In the genomic region with DNA sequence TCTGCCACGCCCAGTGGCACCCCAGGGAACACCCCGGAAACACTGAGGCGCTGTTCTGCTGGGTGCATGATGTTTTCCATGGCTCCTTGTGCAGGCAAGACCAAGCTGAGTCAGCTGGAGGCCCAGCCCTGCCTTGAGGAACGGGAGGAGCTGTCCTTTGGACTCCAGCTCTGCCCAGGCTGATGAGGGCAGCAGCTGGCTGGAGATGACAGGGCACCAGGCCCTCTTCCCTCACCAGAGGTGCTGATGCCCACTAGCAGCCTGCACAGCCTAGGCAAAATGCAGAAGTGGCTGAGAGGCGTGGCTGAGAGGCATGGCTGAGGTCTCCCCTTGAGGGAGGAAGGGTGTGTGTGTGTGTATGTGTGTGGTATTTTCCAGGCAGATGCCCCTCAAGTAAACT, we compare ENCODE assay signal across 2 cellular contexts.
TF ChIP-seq lines count a peak whose summit lies in the region.

No MANE protein-coding gene starts in this region.

TF ChIP-seq in SK-N-SH treated with all-trans-retinoic acid at 6 μM for 48 hours, 23 proteins besides CTCF, POLR2A, EP300 and RAD21 (continued from another document):
- TF ChIP-seq, protein P1, sequence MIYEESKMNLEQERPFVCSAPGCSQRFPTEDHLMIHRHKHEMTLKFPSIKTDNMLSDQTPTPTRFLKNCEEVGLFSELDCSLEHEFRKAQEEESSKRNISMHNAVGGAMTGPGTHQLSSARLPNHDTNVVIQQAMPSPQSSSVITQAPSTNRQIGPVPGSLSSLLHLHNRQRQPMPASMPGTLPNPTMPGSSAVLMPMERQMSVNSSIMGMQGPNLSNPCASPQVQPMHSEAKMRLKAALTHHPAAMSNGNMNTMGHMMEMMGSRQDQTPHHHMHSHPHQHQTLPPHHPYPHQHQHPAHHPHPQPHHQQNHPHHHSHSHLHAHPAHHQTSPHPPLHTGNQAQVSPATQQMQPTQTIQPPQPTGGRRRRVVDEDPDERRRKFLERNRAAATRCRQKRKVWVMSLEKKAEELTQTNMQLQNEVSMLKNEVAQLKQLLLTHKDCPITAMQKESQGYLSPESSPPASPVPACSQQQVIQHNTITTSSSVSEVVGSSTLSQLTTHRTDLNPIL (CRISPR knock-in tag; IDR thresholded peaks at IDR 0.05; ENCODE audit: low read depth), result no peak
- no peak for TF ChIP-seq ESRRG (CRISPR knock-in tag; IDR thresholded peaks at IDR 0.05)
- TF ChIP-seq, protein P2, sequence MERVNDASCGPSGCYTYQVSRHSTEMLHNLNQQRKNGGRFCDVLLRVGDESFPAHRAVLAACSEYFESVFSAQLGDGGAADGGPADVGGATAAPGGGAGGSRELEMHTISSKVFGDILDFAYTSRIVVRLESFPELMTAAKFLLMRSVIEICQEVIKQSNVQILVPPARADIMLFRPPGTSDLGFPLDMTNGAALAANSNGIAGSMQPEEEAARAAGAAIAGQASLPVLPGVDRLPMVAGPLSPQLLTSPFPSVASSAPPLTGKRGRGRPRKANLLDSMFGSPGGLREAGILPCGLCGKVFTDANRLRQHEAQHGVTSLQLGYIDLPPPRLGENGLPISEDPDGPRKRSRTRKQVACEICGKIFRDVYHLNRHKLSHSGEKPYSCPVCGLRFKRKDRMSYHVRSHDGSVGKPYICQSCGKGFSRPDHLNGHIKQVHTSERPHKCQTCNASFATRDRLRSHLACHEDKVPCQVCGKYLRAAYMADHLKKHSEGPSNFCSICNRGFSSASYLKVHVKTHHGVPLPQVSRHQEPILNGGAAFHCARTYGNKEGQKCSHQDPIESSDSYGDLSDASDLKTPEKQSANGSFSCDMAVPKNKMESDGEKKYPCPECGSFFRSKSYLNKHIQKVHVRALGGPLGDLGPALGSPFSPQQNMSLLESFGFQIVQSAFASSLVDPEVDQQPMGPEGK (CRISPR knock-in tag; IDR thresholded peaks at IDR 0.05; ENCODE audit: borderline replicate concordance), result no peak
TF ChIP-seq in SK-N-SH treated with all-trans-retinoic acid at 6 μM for 48 hours: peak in this region for 0.

TF ChIP-seq in SK-N-SH, 30 proteins besides CTCF, POLR2A, EP300 and RAD21 (continued from another document):
- TF ChIP-seq, protein P3, sequence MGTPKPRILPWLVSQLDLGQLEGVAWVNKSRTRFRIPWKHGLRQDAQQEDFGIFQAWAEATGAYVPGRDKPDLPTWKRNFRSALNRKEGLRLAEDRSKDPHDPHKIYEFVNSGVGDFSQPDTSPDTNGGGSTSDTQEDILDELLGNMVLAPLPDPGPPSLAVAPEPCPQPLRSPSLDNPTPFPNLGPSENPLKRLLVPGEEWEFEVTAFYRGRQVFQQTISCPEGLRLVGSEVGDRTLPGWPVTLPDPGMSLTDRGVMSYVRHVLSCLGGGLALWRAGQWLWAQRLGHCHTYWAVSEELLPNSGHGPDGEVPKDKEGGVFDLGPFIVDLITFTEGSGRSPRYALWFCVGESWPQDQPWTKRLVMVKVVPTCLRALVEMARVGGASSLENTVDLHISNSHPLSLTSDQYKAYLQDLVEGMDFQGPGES (IDR thresholded peaks at IDR 0.05; ENCODE audit: low read depth, low read length), result no peak
- no peak for TF ChIP-seq CHD2 (IDR thresholded peaks at IDR 0.05; ENCODE audit: low read length, partially characterized antibody)
- no peak for TF ChIP-seq GABPA (IDR thresholded peaks at IDR 0.05; ENCODE audit: low read depth)
- no peak for TF ChIP-seq ELF1 (IDR thresholded peaks at IDR 0.05)
- TF ChIP-seq YY1 (IDR thresholded peaks at IDR 0.05; ENCODE audit: low read depth), result no peak
- TF ChIP-seq, protein P4, sequence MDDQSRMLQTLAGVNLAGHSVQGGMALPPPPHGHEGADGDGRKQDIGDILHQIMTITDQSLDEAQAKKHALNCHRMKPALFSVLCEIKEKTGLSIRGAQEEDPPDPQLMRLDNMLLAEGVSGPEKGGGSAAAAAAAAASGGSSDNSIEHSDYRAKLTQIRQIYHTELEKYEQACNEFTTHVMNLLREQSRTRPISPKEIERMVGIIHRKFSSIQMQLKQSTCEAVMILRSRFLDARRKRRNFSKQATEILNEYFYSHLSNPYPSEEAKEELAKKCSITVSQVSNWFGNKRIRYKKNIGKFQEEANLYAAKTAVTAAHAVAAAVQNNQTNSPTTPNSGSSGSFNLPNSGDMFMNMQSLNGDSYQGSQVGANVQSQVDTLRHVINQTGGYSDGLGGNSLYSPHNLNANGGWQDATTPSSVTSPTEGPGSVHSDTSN (IDR thresholded peaks at IDR 0.05), result no peak
